In genomic region chr10:94420516-94420915, GRCh38 we compare ENCODE assay signal across 3 cellular contexts.
TF ChIP-seq lines count a peak whose summit lies in the region.

No MANE protein-coding gene starts in this region.

TF ChIP-seq in A549, 52 proteins besides CTCF, POLR2A, EP300 and RAD21:
- TF ChIP-seq CEBPB (IDR thresholded peaks at IDR 0.05) (peak; percentile 58 to 60; a peak in 2 of 4 replicates), MAZ (IDR thresholded peaks at IDR 0.05; ENCODE audit: borderline replicate concordance, low read depth, low read length) (no peak)

TF ChIP-seq in HEK293, 187 proteins besides CTCF, POLR2A, EP300 and RAD21:
- no peak for TF ChIP-seq ZNF654 (tag by site-specific recombination; IDR thresholded peaks at IDR 0.05; ENCODE audit: low read depth)
- TF ChIP-seq ZNF146 (tag by site-specific recombination; IDR thresholded peaks at IDR 0.05) = peak; percentile 94
- no peak for TF ChIP-seq ZSCAN5A (tag by site-specific recombination; IDR thresholded peaks at IDR 0.05)
- no peak for TF ChIP-seq ZNF530 (tag by site-specific recombination; IDR thresholded peaks at IDR 0.05; ENCODE audit: low read depth)

TF ChIP-seq in K562, 482 proteins besides CTCF, POLR2A, EP300 and RAD21:
- TF ChIP-seq ZNF311 (CRISPR knock-in tag; IDR thresholded peaks at IDR 0.05) (no peak), THAP12 (CRISPR knock-in tag; IDR thresholded peaks at IDR 0.05) (no peak), RBFOX2 (IDR thresholded peaks at IDR 0.05; ENCODE audit: low read depth, low read length) (no peak), PURB (CRISPR knock-in tag; IDR thresholded peaks at IDR 0.05; ENCODE audit: low read depth) (no peak), NR3C1 (CRISPR knock-in tag; IDR thresholded peaks at IDR 0.05) (no peak), RREB1 (CRISPR knock-in tag; IDR thresholded peaks at IDR 0.05) (no peak), MAZ (CRISPR knock-in tag; conservative IDR thresholded peaks at IDR 0.05 in 1 of 2, IDR thresholded peaks at IDR 0.05 in 1 of 2) (no peak), ATF3 (IDR thresholded peaks at IDR 0.05) (no peak), ATF3 (CRISPR knock-in tag; conservative IDR thresholded peaks at IDR 0.05) (no peak), CBX5 (IDR thresholded peaks at IDR 0.05; ENCODE audit: borderline replicate concordance, low read depth) (no peak), CEBPB (tag; IDR thresholded peaks at IDR 0.05) (peak; percentile 87), PHF20 (IDR thresholded peaks at IDR 0.05; ENCODE audit: partially characterized antibody) (no peak), CEBPG (CRISPR knock-in tag; IDR thresholded peaks at IDR 0.05) (no peak), CEBPG (tag; conservative IDR thresholded peaks at IDR 0.05 in 1 of 2, IDR thresholded peaks at IDR 0.05 in 1 of 2) (peak in 1 of 2 experiments; percentile 77; a peak in 2 of 4 replicates), ZNF57 (CRISPR knock-in tag; IDR thresholded peaks at IDR 0.05) (no peak), NFYB (IDR thresholded peaks at IDR 0.05; ENCODE audit: extremely low read depth, insufficient read length) (no peak)
